8 cellular contexts compared by ENCODE assay signal in genomic region chr17:43908111-43908721, GRCh38. TPM values are rescaled to one million over a fixed set of nuclear protein-coding genes. Genes with fewer than 3 reads are reported as not detected.
A peak's percentile ranks its signal among the peaks of the same experiment; 100 is the strongest.
DNase-seq lines count a peak whose midpoint lies in the region; ATAC-seq and TF ChIP-seq lines count a peak whose summit lies in the region.

No MANE protein-coding gene starts in this region.

- ATAC-seq in GM18870 (IDR thresholded peaks at IDR 0.05; ENCODE audit: unreplicated experiment) (no peak), GM18511 (IDR thresholded peaks at IDR 0.05; ENCODE audit: unreplicated experiment) (no peak)

- H3K27ac ChIP-seq in adrenal gland, result peak overlapping the region in 2 of 5 donors; percentile 55 to 83

- CTCF ChIA-PET in MCF 10A (lab: Yijun Ruan, JAX), result interaction anchor here (3.0 to 7.7 kb wide), 2 partner anchors 8 to 29 kb away, joined by 16 to 39 read pairs; no protein-coding TSS in a partner anchor

- H3K4me3 Mint-ChIP-seq in MCF 10A (ENCODE audit: unreplicated experiment), result no peak overlapping the region

- TF ChIP-seq POLR2A in adrenal gland (IDR thresholded peaks at IDR 0.05), result no peak

- H3K9me3 Mint-ChIP-seq in MCF 10A (ENCODE audit: unreplicated experiment), result no peaks in the 10 kb centered on the region

- intact Hi-C loops in MCF 10A (cut with micrococcal nuclease), result no loop called here
- intact Hi-C loops in adrenal gland (cut with DNase I), result no loop called here
- intact Hi-C loops in cardiac septum (cut with DNase I), result no loop called here

- in situ Hi-C loops in T47D (cut with HindIII; ENCODE audit: low pct_unique_long_range_greater_than_20kb, low sequenced_read_pairs), result no loop called here

- POLR2A ChIA-PET in MCF 10A (lab: Yijun Ruan, JAX), result interaction anchor here (0.7 to 1.6 kb wide), 2 partner anchors 9 to 264 kb away, joined by 3 to 4 read pairs; no protein-coding TSS in a partner anchor

- peaks cover 27% of the 10 kb centered on the region for H3K27me3 Mint-ChIP-seq in MCF 10A (ENCODE audit: insufficient read depth, unreplicated experiment)

- H3K4me1 Mint-ChIP-seq in MCF 10A (ENCODE audit: insufficient read depth, unreplicated experiment), result no peaks in the 10 kb centered on the region

- 41 to 49% (median 46%) methylated on average over 21 to 24 of the region's 24 CpGs for WGBS in adrenal gland, 4 donors

- H3K27me3 ChIP-seq in adrenal gland, result peaks cover 30% of the 10 kb centered on the region

- peak overlapping the region in 1 of 4 donors; percentile 63 for H3K4me3 ChIP-seq in adrenal gland

- H3K36me3 Mint-ChIP-seq in MCF 10A (ENCODE audit: insufficient read depth, unreplicated experiment), result no peaks in the 10 kb centered on the region

- no TSS peak for BruUV-seq in MCF 10A (replicated peaks; lab: Mats Ljungman, UMichigan)

- peaks cover 8 to 16% of the 10 kb centered on the region in 2 donors for H3K4me1 ChIP-seq in adrenal gland (replicated peaks in 1 of 2)

- no peak overlapping the region for H3K27ac Mint-ChIP-seq in MCF 10A (ENCODE audit: low read depth, unreplicated experiment)

- no peaks in the 10 kb centered on the region for H3K9me3 ChIP-seq in adrenal gland (replicated peaks in 1 of 3)

- H3K36me3 ChIP-seq in adrenal gland (replicated peaks in 1 of 2), result no peaks in the 10 kb centered on the region

- DNase-seq in T47D (ENCODE audit: low read depth in 1 of 2, low spot score in 1 of 2) (peak; percentile 80 to 87), MCF 10A (ENCODE audit: unreplicated experiment) (no peak), SHP77 (lab: John Stamatoyannopoulos, UW) (peak; percentile 59 to 78), adrenal gland (peak in 6 of 7 donors; percentile 20 to 78 (median 30)), cardiac septum (ENCODE audit: low spot score) (peak; percentile 83), pons (ENCODE audit: low spot score) (peak; percentile 94)

- TF ChIP-seq CTCF in MCF 10A (IDR thresholded peaks at IDR 0.05; ENCODE audit: unreplicated experiment) (no peak), adrenal gland (IDR thresholded peaks at IDR 0.05) (no peak)

RNA-seq across cellular contexts. Expression of gene MPP2, which starts 0.9 kb away (rescaled TPM):
- not detected in 2 replicates for total RNA-seq in MCF 10A (2022)
- 10 to 100 TPM in 1 of 8 donors, 1 to 10 TPM in 6, under 1 TPM in 1; 0.29 to 16.0 (median 2.4) TPM for total RNA-seq in adrenal gland
- 1 to 10 TPM; 1.2 to 4.1 (median 3.0) TPM for polyA plus RNA-seq in adrenal gland
- 13.8 TPM for total RNA-seq in cardiac septum

RNA-seq across cellular contexts. Expression of gene PPY, which starts 34.1 kb away (rescaled TPM):
- total RNA-seq in MCF 10A (2022), result not detected in 2 replicates
- not detected for total RNA-seq in adrenal gland
- not detected for polyA plus RNA-seq in adrenal gland
- not detected for total RNA-seq in cardiac septum

RNA-seq across cellular contexts. Expression of gene PYY, which starts 45.5 kb away (rescaled TPM):
- total RNA-seq in MCF 10A (2022) (not detected in 2 replicates), adrenal gland (under 1 TPM in 1 of 8 donors, not detected in 7; 0.43 TPM), cardiac septum (not detected)
- polyA plus RNA-seq in adrenal gland, result not detected
